Comparison of ENCODE assay signal across 9 cellular contexts in genomic region chr4:76803522-76803921, GRCh38.
DNase-seq lines count a peak whose midpoint lies in the region; ATAC-seq and TF ChIP-seq lines count a peak whose summit lies in the region.
"Had no signal": no experiment of that assay in that cellular context is flagged by ENCODE, and none has a peak within 500 bp of the region (broad histone marks: within the 10 kb centered on the region; RNA-seq: fewer than 3 reads in every experiment).

No MANE protein-coding gene starts in this region.

- H3K36me3 Mint-ChIP-seq in brain: peaks cover 3% of the 10 kb centered on the region
- H3K36me3 Mint-ChIP-seq in CD14-positive monocyte: no peaks in the 10 kb centered on the region

- DNase-seq in Caki2 (ENCODE audit: low read depth) (peak; percentile 93), NCI-H1436 treated with DMSO at 0.1 percent for 48 hours (lab: John Stamatoyannopoulos, UW) (peak; percentile 38), lung microvascular endothelial cell (ENCODE audit: low read depth in 2 of 2) (peak; percentile 63 to 97), CD14-positive monocyte (ENCODE audit: low spot score) (no peak), mucosa of gallbladder (ENCODE audit: low spot score) (no peak)
- no peak for DNase-seq in stimulated activated CD4-positive, alpha-beta T cell treated with anti-CD3 and anti-CD28 coated beads, Interleukin-4, amount 100 ng/mL, for 4 hours
- DNase-seq: stimulated activated CD4-positive, alpha-beta T cell treated with anti-CD3 and anti-CD28 coated beads, Interleukin-2, amount 100 ng/mL, for 48 hours had no signal

- H3K4me1 Mint-ChIP-seq in brain: peaks cover 33% of the 10 kb centered on the region
- H3K4me1 Mint-ChIP-seq in CD14-positive monocyte: no peaks in the 10 kb centered on the region

- H3K27me3 Mint-ChIP-seq in brain: peaks cover 4% of the 10 kb centered on the region
- H3K27me3 Mint-ChIP-seq in CD14-positive monocyte (ENCODE audit: low read depth in 3 of 3): peaks cover 5 to 18% (median 8%) of the 10 kb centered on the region in 3 donors

- in situ Hi-C loops in Caki2 (cut with HindIII; ENCODE audit: low pct_unique_long_range_greater_than_20kb, low sequenced_read_pairs): no loop called here

- H3K4me3 Mint-ChIP-seq in brain: no peak overlapping the region
- no peak overlapping the region for H3K4me3 Mint-ChIP-seq in CD14-positive monocyte

- intact Hi-C loops in CD14-positive monocyte (cut with micrococcal nuclease): no loop called here

- TF ChIP-seq CTCF in brain (conservative IDR thresholded peaks at IDR 0.05) (no peak), CD14-positive monocyte (IDR thresholded peaks at IDR 0.05) (no peak)

- ATAC-seq in HG03521 (IDR thresholded peaks at IDR 0.05; ENCODE audit: unreplicated experiment): no peak

- H3K9me3 Mint-ChIP-seq in brain: peaks cover 16 to 27% (median 16%) of the 10 kb centered on the region in 5 experiments
- peaks cover 2 to 13% (median 8%) of the 10 kb centered on the region in 7 donors for H3K9me3 Mint-ChIP-seq in CD14-positive monocyte

- peak overlapping the region; percentile 7 to 91 (median 54) for H3K27ac Mint-ChIP-seq in brain
- H3K27ac Mint-ChIP-seq in CD14-positive monocyte: peak overlapping the region in 1 of 7 donors; percentile 29

Comparison
In these comparisons a context has a peak if more than half of its experiments do, and no peak if none do; other contexts are left out.
1. DNase-seq: peak in Caki2 (single experiment), NCI-H1436 treated with DMSO at 0.1 percent for 48 hours (single experiment) and lung microvascular endothelial cell (2 of 2); none in stimulated activated CD4-positive, alpha-beta T cell treated with anti-CD3 and anti-CD28 coated beads, Interleukin-4, amount 100 ng/mL, for 4 hours (0 of 2), CD14-positive monocyte (single experiment) and mucosa of gallbladder (single experiment).